1 cellular context compared by ENCODE assay signal in genomic region chr1:227779021-227779441, GRCh38.
TF ChIP-seq lines count a peak whose summit lies in the region.

No MANE protein-coding gene starts in this region.

TF ChIP-seq in HepG2, 621 proteins besides CTCF, POLR2A, EP300 and RAD21:
- TF ChIP-seq TBX2 (CRISPR knock-in tag; IDR thresholded peaks at IDR 0.05; ENCODE audit: borderline replicate concordance) (no peak), FOXC1 (CRISPR knock-in tag; IDR thresholded peaks at IDR 0.05; ENCODE audit: borderline replicate concordance) (no peak), ZBTB4 (CRISPR knock-in tag; IDR thresholded peaks at IDR 0.05; ENCODE audit: borderline replicate concordance) (no peak), ZFAT (CRISPR knock-in tag; conservative IDR thresholded peaks at IDR 0.05) (no peak), PAWR (CRISPR knock-in tag; IDR thresholded peaks at IDR 0.05; ENCODE audit: borderline replicate concordance) (no peak), ARID3A (IDR thresholded peaks at IDR 0.05; ENCODE audit: low read depth, low read length) (no peak), YEATS4 (CRISPR knock-in tag; IDR thresholded peaks at IDR 0.05; ENCODE audit: borderline replicate concordance) (no peak), MIER2 (CRISPR knock-in tag; IDR thresholded peaks at IDR 0.05) (no peak), SNAI1 (CRISPR knock-in tag; IDR thresholded peaks at IDR 0.05; ENCODE audit: borderline replicate concordance) (no peak), TBX3 (IDR thresholded peaks at IDR 0.05; ENCODE audit: borderline replicate concordance) (no peak), ZNF207 (IDR thresholded peaks at IDR 0.05; ENCODE audit: borderline replicate concordance) (no peak), ZNF292 (CRISPR knock-in tag; IDR thresholded peaks at IDR 0.05; ENCODE audit: borderline replicate concordance, low read depth) (no peak)
